12 cellular contexts compared by ENCODE assay signal in genomic region chr17:79850571-79851460, GRCh38. TPM values are rescaled to one million over a fixed set of nuclear protein-coding genes. Genes with fewer than 3 reads are reported as not detected.
DNase-seq lines count a peak whose midpoint lies in the region; ATAC-seq and TF ChIP-seq lines count a peak whose summit lies in the region.
"Had no signal": no experiment of that assay in that cellular context is flagged by ENCODE, and none has a peak within 500 bp of the region (broad histone marks: within the 10 kb centered on the region; RNA-seq: fewer than 3 reads in every experiment).

No MANE protein-coding gene starts in this region.

- CTCF ChIA-PET in PC-3 (lab: Charles Lee): interaction anchor here (0.8 to 1.0 kb wide), 3 partner anchors 11 to 73 kb away, joined by 3 to 4 read pairs (median 3); partner anchors contain the start of gene CBX4

- DNase-seq in activated T-cell treated with anti-CD3 and anti-CD28 coated beads, Interleukin-2, amount 50 U/mL, for 4 hours: no peak
- DNase-seq in activated T-cell treated with anti-CD3 and anti-CD28 coated beads, Interleukin-2, amount 50 U/mL, for 24 hours: no peak
- DNase-seq in PC-3: peak; percentile 89
- peak; percentile 93 for DNase-seq in epithelial cell of esophagus (ENCODE audit: low read depth)
- peak; percentile 44 for DNase-seq in stimulated activated CD8-positive, alpha-beta memory T cell treated with anti-CD3 and anti-CD28 coated beads, Interleukin-4, amount 100 ng/mL, for 48 hours
- no peak for DNase-seq in T-helper 2 cell treated with Interferon-gamma antibody and Interleukin-4, amounts not matched to agents 5 μg/mL and 100 μg/mL, for 36 hours (ENCODE audit: low spot score)
- DNase-seq in DMS 273 (lab: John Stamatoyannopoulos, UW; ENCODE audit: unreplicated experiment): no peak
- DNase-seq in activated CD4-positive, CD25-positive, alpha-beta regulatory T cell treated with anti-CD3 and anti-CD28 coated beads, Interleukin-2, amount 50 U/mL, for 72 hours: no peak
- DNase-seq: activated CD8-positive, alpha-beta memory T cell treated with anti-CD3 and anti-CD28 coated beads, Interleukin-2, amount 50 U/mL, for 48 hours; immature natural killer cell; NCI-H1930 had no signal

- no peaks in the 10 kb centered on the region for H3K36me3 ChIP-seq in PC-3 (ENCODE audit: low read depth, low read length)
- H3K36me3 ChIP-seq: SJCRH30 had no signal

- BruUV-seq in PC-3 (replicated peaks; lab: Mats Ljungman, UMichigan): no TSS peak

- no peaks in the 10 kb centered on the region for H3F3A ChIP-seq in PC-3 (ENCODE audit: low read length, unreplicated experiment)

- no peaks in the 10 kb centered on the region for H3K9me3 ChIP-seq in PC-3 (ENCODE audit: low read length)
- H3K9me3 ChIP-seq: SJCRH30 had no signal

- POLR2A ChIA-PET in PC-3 (lab: Charles Lee; ENCODE audit: unreplicated experiment): interaction anchor here (0.7 kb wide), 1 partner anchor 138 kb away, joined by 3 read pairs; no protein-coding TSS in a partner anchor

- no peaks in the 10 kb centered on the region for H3K27me3 ChIP-seq in PC-3 (ENCODE audit: low read length)

- H3K9me2 ChIP-seq in PC-3 (replicated peaks; ENCODE audit: low read length): no peaks in the 10 kb centered on the region

- H3K4me3 Mint-ChIP-seq in activated T-cell treated with anti-CD3 and anti-CD28 coated beads, Interleukin-2, amount 50 U/mL, for 4 hours: no peak overlapping the region
- H3K4me3 Mint-ChIP-seq in activated T-cell treated with anti-CD3 and anti-CD28 coated beads, Interleukin-2, amount 50 U/mL, for 24 hours: no peak overlapping the region
- H3K4me3 Mint-ChIP-seq in T-helper 2 cell treated with Interferon-gamma antibody and Interleukin-4, amounts not matched to agents 5 μg/mL and 100 μg/mL, for 36 hours: no peak overlapping the region

- peak; percentile 73 to 76 for ATAC-seq in activated T-cell treated with anti-CD3 and anti-CD28 coated beads, Interleukin-2, amount 50 U/mL, for 4 hours
- ATAC-seq in PC-3: peak; percentile 77

- TF ChIP-seq CTCF in PC-3 (conservative IDR thresholded peaks at IDR 0.05; ENCODE audit: low read depth, low read length) (no peak), epithelial cell of esophagus (IDR thresholded peaks at IDR 0.05; ENCODE audit: insufficient read depth, low read depth, low read length, missing control alignments) (peak; percentile 20)

- H3K27ac ChIP-seq in PC-3 (ENCODE audit: low read length): peak overlapping the region; percentile 69
- H3K27ac ChIP-seq: SJCRH30 had no signal

- peak overlapping the region; percentile 56; the same call in 1 of the 2 replicates for H2AFZ ChIP-seq in PC-3 (ENCODE audit: low read length)

- H4K20me1 ChIP-seq in PC-3 (ENCODE audit: low read length): no peaks in the 10 kb centered on the region

- intact Hi-C loops in PC-3 (cut with micrococcal nuclease): no loop called here

- H3K4me1 Mint-ChIP-seq in activated T-cell treated with anti-CD3 and anti-CD28 coated beads, Interleukin-2, amount 50 U/mL, for 4 hours (ENCODE audit: low read depth): peaks cover 4% of the 10 kb centered on the region
- H3K4me1 Mint-ChIP-seq in activated T-cell treated with anti-CD3 and anti-CD28 coated beads, Interleukin-2, amount 50 U/mL, for 24 hours (ENCODE audit: low read depth): peaks cover 11% of the 10 kb centered on the region
- H3K4me1 Mint-ChIP-seq in T-helper 2 cell treated with Interferon-gamma antibody and Interleukin-4, amounts not matched to agents 5 μg/mL and 100 μg/mL, for 36 hours (ENCODE audit: low read depth): peaks cover 5% of the 10 kb centered on the region

- H3K4me1 ChIP-seq in PC-3 (ENCODE audit: insufficient read depth, low read length): peaks cover 25% of the 10 kb centered on the region

- H3K4me3 ChIP-seq in PC-3 (ENCODE audit: low read length) (no peak overlapping the region), epithelial cell of esophagus (ENCODE audit: low read length) (no peak overlapping the region)
- H3K4me3 ChIP-seq: SJCRH30 had no signal

- H3K79me2 ChIP-seq in PC-3 (ENCODE audit: low read length): no peaks in the 10 kb centered on the region

- H3K27me3 Mint-ChIP-seq in activated T-cell treated with anti-CD3 and anti-CD28 coated beads, Interleukin-2, amount 50 U/mL, for 4 hours (ENCODE audit: low read depth): peaks cover 13% of the 10 kb centered on the region
- H3K27me3 Mint-ChIP-seq in activated T-cell treated with anti-CD3 and anti-CD28 coated beads, Interleukin-2, amount 50 U/mL, for 24 hours: peaks cover 17% of the 10 kb centered on the region
- peaks cover 19% of the 10 kb centered on the region for H3K27me3 Mint-ChIP-seq in T-helper 2 cell treated with Interferon-gamma antibody and Interleukin-4, amounts not matched to agents 5 μg/mL and 100 μg/mL, for 36 hours (ENCODE audit: low read depth)

- peak overlapping the region; percentile 55; the same call in 1 of the 2 replicates for H3K4me2 ChIP-seq in PC-3 (ENCODE audit: low read length)

- H3K9ac ChIP-seq in PC-3 (ENCODE audit: low read length): peak overlapping the region; percentile 25; the same call in 1 of the 2 replicates

- H3K36me3 Mint-ChIP-seq in activated T-cell treated with anti-CD3 and anti-CD28 coated beads, Interleukin-2, amount 50 U/mL, for 4 hours (ENCODE audit: insufficient read depth): no peaks in the 10 kb centered on the region
- H3K36me3 Mint-ChIP-seq in activated T-cell treated with anti-CD3 and anti-CD28 coated beads, Interleukin-2, amount 50 U/mL, for 24 hours (ENCODE audit: low read depth): no peaks in the 10 kb centered on the region
- no peaks in the 10 kb centered on the region for H3K36me3 Mint-ChIP-seq in T-helper 2 cell treated with Interferon-gamma antibody and Interleukin-4, amounts not matched to agents 5 μg/mL and 100 μg/mL, for 36 hours (ENCODE audit: low read depth)
- H3K36me3 Mint-ChIP-seq: immature natural killer cell had no signal

- H3K9me3 Mint-ChIP-seq in activated T-cell treated with anti-CD3 and anti-CD28 coated beads, Interleukin-2, amount 50 U/mL, for 4 hours: no peaks in the 10 kb centered on the region
- H3K9me3 Mint-ChIP-seq in activated T-cell treated with anti-CD3 and anti-CD28 coated beads, Interleukin-2, amount 50 U/mL, for 24 hours: no peaks in the 10 kb centered on the region
- H3K9me3 Mint-ChIP-seq in T-helper 2 cell treated with Interferon-gamma antibody and Interleukin-4, amounts not matched to agents 5 μg/mL and 100 μg/mL, for 36 hours: no peaks in the 10 kb centered on the region
- H3K9me3 Mint-ChIP-seq: immature natural killer cell had no signal

- no peak overlapping the region for H3K27ac Mint-ChIP-seq in activated T-cell treated with anti-CD3 and anti-CD28 coated beads, Interleukin-2, amount 50 U/mL, for 24 hours
- no peak overlapping the region for H3K27ac Mint-ChIP-seq in T-helper 2 cell treated with Interferon-gamma antibody and Interleukin-4, amounts not matched to agents 5 μg/mL and 100 μg/mL, for 36 hours
- H3K27ac Mint-ChIP-seq: immature natural killer cell had no signal

RNA-seq across cellular contexts. Expression of gene CBX4, which starts 11.6 kb away (rescaled TPM):
- total RNA-seq in activated T-cell treated with anti-CD3 and anti-CD28 coated beads, Interleukin-2, amount 50 U/mL, for 4 hours: 10 to 100 TPM; 15.3 to 16.4 (median 15.3) TPM
- total RNA-seq in PC-3 (2014; rRNA removed): 53.5 and 75.4 TPM in 2 replicates

RNA-seq across cellular contexts. Expression of gene CBX8, which starts 53.9 kb away (rescaled TPM):
- 1 to 10 TPM; 1.7 to 4.3 (median 3.1) TPM for total RNA-seq in activated T-cell treated with anti-CD3 and anti-CD28 coated beads, Interleukin-2, amount 50 U/mL, for 4 hours
- 11.3 and 12.8 TPM in 2 replicates for total RNA-seq in PC-3 (2014; rRNA removed)

Comparison
In these comparisons a context has a peak if more than half of its experiments do, and no peak if none do; other contexts are left out.
1. DNase-seq: peak in PC-3 (single experiment), epithelial cell of esophagus (single experiment) and stimulated activated CD8-positive, alpha-beta memory T cell treated with anti-CD3 and anti-CD28 coated beads, Interleukin-4, amount 100 ng/mL, for 48 hours (single experiment); none in activated T-cell treated with anti-CD3 and anti-CD28 coated beads, Interleukin-2, amount 50 U/mL, for 4 hours (single experiment), activated T-cell treated with anti-CD3 and anti-CD28 coated beads, Interleukin-2, amount 50 U/mL, for 24 hours (single experiment), T-helper 2 cell treated with Interferon-gamma antibody and Interleukin-4, amounts not matched to agents 5 μg/mL and 100 μg/mL, for 36 hours (single experiment), DMS 273 (single experiment) and activated CD4-positive, CD25-positive, alpha-beta regulatory T cell treated with anti-CD3 and anti-CD28 coated beads, Interleukin-2, amount 50 U/mL, for 72 hours (single experiment).